1 cellular context compared by ENCODE assay signal in the genomic region with DNA sequence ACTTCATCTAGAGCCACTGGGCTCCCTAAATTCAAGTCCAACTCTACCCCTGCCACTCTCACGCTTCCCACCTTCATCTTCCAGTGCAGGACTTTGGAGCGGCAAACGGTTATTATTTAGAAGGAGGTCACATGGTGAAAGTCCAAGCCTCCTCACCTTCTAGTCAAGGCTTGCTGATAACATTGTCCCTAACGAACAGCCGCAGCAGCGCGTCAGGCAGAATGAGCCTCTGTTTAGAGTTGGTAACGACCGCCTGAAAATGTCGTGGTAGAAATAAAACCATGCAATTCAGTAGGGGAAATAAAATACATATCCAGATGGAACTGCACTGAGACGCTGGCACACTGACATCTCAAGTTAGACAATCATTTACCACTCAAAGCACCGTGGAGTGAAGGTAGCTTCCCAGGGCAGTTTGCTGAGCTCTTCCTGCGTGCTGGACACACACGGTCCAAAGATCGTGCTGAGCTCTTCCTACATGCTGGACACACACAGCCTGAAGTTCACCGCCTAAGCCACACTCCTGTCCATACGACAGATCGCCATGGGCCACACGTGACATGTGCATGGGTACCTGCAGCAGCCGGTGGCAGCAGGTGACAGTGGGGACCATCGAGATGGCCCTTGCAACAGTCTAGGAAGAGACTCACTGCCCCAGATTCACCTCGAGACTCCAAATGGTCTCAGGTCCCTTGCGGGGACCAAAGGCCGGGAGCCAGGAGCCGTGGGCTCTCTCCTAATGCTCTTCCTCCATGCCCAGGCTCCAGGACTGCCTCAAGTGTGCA.
A peak's percentile ranks its signal among the peaks of the same experiment; 100 is the strongest.
TF ChIP-seq lines count a peak whose summit lies in the region.

No MANE protein-coding gene starts in this region.

TF ChIP-seq in HepG2, 621 proteins besides CTCF, POLR2A, EP300 and RAD21 (continued from another document and continues in another):
- TF ChIP-seq, protein P1, sequence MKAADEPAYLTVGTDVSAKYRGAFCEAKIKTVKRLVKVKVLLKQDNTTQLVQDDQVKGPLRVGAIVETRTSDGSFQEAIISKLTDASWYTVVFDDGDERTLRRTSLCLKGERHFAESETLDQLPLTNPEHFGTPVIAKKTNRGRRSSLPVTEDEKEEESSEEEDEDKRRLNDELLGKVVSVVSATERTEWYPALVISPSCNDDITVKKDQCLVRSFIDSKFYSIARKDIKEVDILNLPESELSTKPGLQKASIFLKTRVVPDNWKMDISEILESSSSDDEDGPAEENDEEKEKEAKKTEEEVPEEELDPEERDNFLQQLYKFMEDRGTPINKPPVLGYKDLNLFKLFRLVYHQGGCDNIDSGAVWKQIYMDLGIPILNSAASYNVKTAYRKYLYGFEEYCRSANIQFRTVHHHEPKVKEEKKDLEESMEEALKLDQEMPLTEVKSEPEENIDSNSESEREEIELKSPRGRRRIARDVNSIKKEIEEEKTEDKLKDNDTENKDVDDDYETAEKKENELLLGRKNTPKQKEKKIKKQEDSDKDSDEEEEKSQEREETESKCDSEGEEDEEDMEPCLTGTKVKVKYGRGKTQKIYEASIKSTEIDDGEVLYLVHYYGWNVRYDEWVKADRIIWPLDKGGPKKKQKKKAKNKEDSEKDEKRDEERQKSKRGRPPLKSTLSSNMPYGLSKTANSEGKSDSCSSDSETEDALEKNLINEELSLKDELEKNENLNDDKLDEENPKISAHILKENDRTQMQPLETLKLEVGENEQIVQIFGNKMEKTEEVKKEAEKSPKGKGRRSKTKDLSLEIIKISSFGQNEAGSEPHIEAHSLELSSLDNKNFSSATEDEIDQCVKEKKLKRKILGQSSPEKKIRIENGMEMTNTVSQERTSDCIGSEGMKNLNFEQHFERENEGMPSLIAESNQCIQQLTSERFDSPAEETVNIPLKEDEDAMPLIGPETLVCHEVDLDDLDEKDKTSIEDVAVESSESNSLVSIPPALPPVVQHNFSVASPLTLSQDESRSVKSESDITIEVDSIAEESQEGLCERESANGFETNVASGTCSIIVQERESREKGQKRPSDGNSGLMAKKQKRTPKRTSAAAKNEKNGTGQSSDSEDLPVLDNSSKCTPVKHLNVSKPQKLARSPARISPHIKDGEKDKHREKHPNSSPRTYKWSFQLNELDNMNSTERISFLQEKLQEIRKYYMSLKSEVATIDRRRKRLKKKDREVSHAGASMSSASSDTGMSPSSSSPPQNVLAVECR (CRISPR knock-in tag; IDR thresholded peaks at IDR 0.05; ENCODE audit: borderline replicate concordance): peak; percentile 79
- TF ChIP-seq ZNF577 (CRISPR knock-in tag; IDR thresholded peaks at IDR 0.05; ENCODE audit: borderline replicate concordance, low read depth) (no peak), ZFP62 (CRISPR knock-in tag; IDR thresholded peaks at IDR 0.05) (no peak), IRF2 (CRISPR knock-in tag; IDR thresholded peaks at IDR 0.05) (peak; percentile 54; the same call in 1 of the 2 replicates), ZZZ3 (CRISPR knock-in tag; IDR thresholded peaks at IDR 0.05; ENCODE audit: borderline replicate concordance) (0 out of 2 replicates have a peak, but pooled peaks have one; percentile 29), MTF2 (CRISPR knock-in tag; IDR thresholded peaks at IDR 0.05; ENCODE audit: borderline replicate concordance) (no peak), TBX2 (CRISPR knock-in tag; IDR thresholded peaks at IDR 0.05; ENCODE audit: borderline replicate concordance) (peak; percentile 68), KLF9 (CRISPR knock-in tag; IDR thresholded peaks at IDR 0.05; ENCODE audit: low read depth) (no peak), TOE1 (CRISPR knock-in tag; IDR thresholded peaks at IDR 0.05) (no peak), ERF (CRISPR knock-in tag; IDR thresholded peaks at IDR 0.05) (peak; percentile 82; the same call in 1 of the 2 replicates), NKX3-1 (CRISPR knock-in tag; IDR thresholded peaks at IDR 0.05) (no peak), ZNF138 (CRISPR knock-in tag; IDR thresholded peaks at IDR 0.05; ENCODE audit: low read depth) (no peak), ZBTB20 (CRISPR knock-in tag; IDR thresholded peaks at IDR 0.05; ENCODE audit: borderline replicate concordance, low read depth) (no peak; the same call in 1 of the 2 replicates), GPN1 (CRISPR knock-in tag; IDR thresholded peaks at IDR 0.05; ENCODE audit: borderline replicate concordance) (no peak), SMAD3 (CRISPR knock-in tag; IDR thresholded peaks at IDR 0.05) (no peak), TAF1 (CRISPR knock-in tag; IDR thresholded peaks at IDR 0.05) (0 out of 2 replicates have a peak, but pooled peaks have one; percentile 45), ESRRA (CRISPR knock-in tag; IDR thresholded peaks at IDR 0.05; ENCODE audit: low read depth) (peak; percentile 57; the same call in 1 of the 2 replicates), AGO2 (optimal IDR thresholded peaks at IDR 0.05; ENCODE audit: low read depth, low read length) (no peak), KAT2B (IDR thresholded peaks at IDR 0.05; ENCODE audit: borderline replicate concordance, low read depth, low read length) (no peak), SYNCRIP (IDR thresholded peaks at IDR 0.05; ENCODE audit: insufficient read depth, low read depth, low read length) (no peak), ZNF33A (CRISPR knock-in tag; IDR thresholded peaks at IDR 0.05; ENCODE audit: borderline replicate concordance) (no peak), TBX3 (IDR thresholded peaks at IDR 0.05; ENCODE audit: borderline replicate concordance) (no peak), ZFP37 (CRISPR knock-in tag; IDR thresholded peaks at IDR 0.05; ENCODE audit: borderline replicate concordance) (no peak), JARID2 (CRISPR knock-in tag; IDR thresholded peaks at IDR 0.05; ENCODE audit: insufficient replicate concordance) (no peak), MAF1 (CRISPR knock-in tag; IDR thresholded peaks at IDR 0.05; ENCODE audit: borderline replicate concordance) (no peak), SMYD3 (CRISPR knock-in tag; IDR thresholded peaks at IDR 0.05) (no peak), PHF8 (CRISPR knock-in tag; IDR thresholded peaks at IDR 0.05) (no peak), AHR (CRISPR knock-in tag; IDR thresholded peaks at IDR 0.05) (no peak)
- TF ChIP-seq, protein P2, sequence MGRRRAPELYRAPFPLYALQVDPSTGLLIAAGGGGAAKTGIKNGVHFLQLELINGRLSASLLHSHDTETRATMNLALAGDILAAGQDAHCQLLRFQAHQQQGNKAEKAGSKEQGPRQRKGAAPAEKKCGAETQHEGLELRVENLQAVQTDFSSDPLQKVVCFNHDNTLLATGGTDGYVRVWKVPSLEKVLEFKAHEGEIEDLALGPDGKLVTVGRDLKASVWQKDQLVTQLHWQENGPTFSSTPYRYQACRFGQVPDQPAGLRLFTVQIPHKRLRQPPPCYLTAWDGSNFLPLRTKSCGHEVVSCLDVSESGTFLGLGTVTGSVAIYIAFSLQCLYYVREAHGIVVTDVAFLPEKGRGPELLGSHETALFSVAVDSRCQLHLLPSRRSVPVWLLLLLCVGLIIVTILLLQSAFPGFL (CRISPR knock-in tag; IDR thresholded peaks at IDR 0.05): no peak
- TF ChIP-seq, protein P3, sequence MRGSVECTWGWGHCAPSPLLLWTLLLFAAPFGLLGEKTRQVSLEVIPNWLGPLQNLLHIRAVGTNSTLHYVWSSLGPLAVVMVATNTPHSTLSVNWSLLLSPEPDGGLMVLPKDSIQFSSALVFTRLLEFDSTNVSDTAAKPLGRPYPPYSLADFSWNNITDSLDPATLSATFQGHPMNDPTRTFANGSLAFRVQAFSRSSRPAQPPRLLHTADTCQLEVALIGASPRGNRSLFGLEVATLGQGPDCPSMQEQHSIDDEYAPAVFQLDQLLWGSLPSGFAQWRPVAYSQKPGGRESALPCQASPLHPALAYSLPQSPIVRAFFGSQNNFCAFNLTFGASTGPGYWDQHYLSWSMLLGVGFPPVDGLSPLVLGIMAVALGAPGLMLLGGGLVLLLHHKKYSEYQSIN (CRISPR knock-in tag; IDR thresholded peaks at IDR 0.05; ENCODE audit: borderline replicate concordance): 0 out of 2 replicates have a peak, but pooled peaks have one; percentile 52
- TF ChIP-seq, protein P4, sequence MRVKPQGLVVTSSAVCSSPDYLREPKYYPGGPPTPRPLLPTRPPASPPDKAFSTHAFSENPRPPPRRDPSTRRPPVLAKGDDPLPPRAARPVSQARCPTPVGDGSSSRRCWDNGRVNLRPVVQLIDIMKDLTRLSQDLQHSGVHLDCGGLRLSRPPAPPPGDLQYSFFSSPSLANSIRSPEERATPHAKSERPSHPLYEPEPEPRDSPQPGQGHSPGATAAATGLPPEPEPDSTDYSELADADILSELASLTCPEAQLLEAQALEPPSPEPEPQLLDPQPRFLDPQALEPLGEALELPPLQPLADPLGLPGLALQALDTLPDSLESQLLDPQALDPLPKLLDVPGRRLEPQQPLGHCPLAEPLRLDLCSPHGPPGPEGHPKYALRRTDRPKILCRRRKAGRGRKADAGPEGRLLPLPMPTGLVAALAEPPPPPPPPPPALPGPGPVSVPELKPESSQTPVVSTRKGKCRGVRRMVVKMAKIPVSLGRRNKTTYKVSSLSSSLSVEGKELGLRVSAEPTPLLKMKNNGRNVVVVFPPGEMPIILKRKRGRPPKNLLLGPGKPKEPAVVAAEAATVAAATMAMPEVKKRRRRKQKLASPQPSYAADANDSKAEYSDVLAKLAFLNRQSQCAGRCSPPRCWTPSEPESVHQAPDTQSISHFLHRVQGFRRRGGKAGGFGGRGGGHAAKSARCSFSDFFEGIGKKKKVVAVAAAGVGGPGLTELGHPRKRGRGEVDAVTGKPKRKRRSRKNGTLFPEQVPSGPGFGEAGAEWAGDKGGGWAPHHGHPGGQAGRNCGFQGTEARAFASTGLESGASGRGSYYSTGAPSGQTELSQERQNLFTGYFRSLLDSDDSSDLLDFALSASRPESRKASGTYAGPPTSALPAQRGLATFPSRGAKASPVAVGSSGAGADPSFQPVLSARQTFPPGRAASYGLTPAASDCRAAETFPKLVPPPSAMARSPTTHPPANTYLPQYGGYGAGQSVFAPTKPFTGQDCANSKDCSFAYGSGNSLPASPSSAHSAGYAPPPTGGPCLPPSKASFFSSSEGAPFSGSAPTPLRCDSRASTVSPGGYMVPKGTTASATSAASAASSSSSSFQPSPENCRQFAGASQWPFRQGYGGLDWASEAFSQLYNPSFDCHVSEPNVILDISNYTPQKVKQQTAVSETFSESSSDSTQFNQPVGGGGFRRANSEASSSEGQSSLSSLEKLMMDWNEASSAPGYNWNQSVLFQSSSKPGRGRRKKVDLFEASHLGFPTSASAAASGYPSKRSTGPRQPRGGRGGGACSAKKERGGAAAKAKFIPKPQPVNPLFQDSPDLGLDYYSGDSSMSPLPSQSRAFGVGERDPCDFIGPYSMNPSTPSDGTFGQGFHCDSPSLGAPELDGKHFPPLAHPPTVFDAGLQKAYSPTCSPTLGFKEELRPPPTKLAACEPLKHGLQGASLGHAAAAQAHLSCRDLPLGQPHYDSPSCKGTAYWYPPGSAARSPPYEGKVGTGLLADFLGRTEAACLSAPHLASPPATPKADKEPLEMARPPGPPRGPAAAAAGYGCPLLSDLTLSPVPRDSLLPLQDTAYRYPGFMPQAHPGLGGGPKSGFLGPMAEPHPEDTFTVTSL (CRISPR knock-in tag; IDR thresholded peaks at IDR 0.05; ENCODE audit: borderline replicate concordance): peak; percentile 66
- TF ChIP-seq, protein P5, sequence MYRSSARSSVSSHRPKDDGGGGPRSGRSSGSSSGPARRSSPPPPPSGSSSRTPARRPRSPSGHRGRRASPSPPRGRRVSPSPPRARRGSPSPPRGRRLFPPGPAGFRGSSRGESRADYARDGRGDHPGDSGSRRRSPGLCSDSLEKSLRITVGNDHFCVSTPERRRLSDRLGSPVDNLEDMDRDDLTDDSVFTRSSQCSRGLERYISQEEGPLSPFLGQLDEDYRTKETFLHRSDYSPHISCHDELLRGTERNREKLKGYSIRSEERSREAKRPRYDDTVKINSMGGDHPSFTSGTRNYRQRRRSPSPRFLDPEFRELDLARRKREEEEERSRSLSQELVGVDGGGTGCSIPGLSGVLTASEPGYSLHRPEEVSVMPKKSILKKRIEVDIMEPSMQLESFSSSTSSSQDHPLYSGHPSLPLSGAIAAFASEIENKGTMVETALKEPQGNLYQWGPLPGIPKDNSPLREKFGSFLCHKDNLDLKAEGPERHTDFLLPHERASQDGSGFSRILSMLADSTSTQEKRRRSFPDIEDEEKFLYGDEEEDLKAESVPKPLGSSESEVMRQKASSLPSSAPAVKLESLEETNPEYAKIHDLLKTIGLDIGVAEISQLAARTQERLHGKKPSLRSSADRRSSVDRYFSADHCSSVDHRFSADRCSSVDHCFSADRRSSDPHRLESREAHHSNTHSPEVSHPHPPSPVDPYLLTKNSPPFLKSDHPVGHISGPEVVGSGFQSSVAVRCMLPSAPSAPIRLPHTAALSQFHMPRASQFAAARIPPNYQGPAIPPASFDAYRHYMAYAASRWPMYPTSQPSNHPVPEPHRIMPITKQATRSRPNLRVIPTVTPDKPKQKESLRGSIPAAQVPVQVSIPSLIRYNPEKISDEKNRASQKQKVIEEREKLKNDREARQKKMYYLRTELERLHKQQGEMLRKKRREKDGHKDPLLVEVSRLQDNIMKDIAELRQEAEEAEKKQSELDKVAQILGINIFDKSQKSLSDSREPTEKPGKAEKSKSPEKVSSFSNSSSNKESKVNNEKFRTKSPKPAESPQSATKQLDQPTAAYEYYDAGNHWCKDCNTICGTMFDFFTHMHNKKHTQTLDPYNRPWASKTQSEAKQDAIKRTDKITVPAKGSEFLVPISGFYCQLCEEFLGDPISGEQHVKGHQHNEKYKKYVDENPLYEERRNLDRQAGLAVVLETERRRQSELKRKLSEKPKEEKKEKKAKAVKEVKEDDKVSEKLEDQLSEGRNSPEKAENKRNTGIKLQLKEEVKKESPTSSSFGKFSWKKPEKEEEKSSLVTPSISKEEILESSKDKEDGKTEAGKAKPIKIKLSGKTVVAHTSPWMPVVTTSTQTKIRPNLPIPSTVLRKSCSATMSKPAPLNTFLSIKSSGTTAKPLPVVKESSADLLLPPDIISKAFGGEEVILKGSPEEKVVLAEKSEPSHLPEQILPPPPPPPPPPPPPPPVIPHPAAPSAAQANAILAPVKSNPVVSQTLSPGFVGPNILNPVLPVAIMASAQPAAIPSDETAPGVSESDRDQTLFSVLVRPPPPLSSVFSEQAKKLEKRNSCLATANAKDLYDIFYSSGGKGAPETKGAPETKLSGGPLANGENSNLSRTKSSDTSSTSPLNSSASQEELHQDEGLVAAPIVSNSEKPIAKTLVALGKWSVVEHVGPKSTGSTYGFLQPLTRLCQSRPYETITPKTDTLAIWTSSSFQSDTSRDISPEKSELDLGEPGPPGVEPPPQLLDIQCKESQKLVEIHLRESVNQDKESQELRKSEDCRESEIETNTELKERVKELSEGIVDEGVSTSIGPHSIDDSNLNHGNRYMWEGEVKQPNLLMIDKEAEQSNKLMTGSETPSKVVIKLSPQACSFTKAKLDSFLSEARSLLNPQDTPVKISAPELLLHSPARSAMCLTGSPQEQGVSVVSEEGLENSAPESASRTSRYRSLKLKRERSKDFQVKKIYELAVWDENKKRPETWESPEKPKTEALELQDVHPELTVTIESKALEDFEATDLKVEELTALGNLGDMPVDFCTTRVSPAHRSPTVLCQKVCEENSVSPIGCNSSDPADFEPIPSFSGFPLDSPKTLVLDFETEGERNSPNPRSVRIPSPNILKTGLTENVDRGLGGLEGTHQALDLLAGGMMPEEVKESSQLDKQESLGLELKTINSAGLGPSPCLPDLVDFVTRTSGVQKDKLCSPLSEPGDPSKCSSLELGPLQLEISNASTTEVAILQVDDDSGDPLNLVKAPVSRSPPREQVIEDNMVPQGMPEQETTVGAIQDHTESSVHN (CRISPR knock-in tag; IDR thresholded peaks at IDR 0.05): no peak
- TF ChIP-seq, protein P6, sequence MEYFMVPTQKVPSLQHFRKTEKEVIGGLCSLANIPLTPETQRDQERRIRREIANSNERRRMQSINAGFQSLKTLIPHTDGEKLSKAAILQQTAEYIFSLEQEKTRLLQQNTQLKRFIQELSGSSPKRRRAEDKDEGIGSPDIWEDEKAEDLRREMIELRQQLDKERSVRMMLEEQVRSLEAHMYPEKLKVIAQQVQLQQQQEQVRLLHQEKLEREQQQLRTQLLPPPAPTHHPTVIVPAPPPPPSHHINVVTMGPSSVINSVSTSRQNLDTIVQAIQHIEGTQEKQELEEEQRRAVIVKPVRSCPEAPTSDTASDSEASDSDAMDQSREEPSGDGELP (IDR thresholded peaks at IDR 0.05; ENCODE audit: borderline replicate concordance, low read depth): peak; percentile 30; the same call in 1 of the 2 replicates
